ENCODE assay signal across 1 cellular context in the genomic region with DNA sequence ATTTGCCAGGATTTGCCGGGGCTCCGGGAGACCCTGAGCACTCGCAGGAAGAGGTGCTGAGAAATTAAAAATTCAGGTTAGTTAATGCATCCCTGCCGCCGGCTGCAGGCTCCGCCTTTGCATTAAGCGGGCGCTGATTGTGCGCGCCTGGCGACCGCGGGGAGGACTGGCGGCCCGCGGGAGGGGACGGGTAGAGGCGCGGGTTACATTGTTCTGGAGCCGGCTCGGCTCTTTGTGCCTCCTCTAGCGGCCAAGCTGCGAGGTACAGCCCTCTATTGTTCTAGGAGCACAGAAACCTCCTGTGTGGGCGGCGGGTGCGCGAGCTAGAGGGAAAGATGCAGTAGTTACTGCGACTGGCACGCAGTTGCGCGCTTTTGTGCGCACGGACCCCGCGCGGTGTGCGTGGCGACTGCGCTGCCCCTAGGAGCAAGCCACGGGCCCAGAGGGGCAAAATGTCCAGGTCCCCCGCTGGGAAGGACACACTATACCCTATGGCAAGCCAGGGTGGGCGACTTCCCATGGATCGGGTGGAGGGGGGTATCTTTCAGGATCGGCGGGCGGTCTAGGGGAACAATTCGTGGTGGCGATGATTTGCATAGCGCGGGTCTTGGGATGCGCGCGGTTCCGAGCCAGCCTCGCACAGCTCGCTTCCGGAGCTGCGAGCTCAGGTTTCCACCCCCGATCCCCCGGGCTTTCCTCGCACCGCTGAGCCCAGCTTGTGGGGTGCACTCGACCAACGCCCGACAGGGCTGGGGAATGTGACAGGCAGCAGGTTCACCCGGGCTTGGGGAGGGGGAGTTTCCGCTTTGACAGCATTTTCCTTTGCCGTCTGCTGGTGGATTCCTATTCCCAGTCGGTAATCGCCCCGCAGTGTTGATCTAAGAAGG.
TF ChIP-seq lines count a peak whose summit lies in the region.

No MANE protein-coding gene starts in this region.

TF ChIP-seq in HEK293, 187 proteins besides CTCF, POLR2A, EP300 and RAD21 (continued from another document):
- TF ChIP-seq HIC1 (tag by site-specific recombination; IDR thresholded peaks at IDR 0.05) = 0 out of 2 replicates have a peak, but pooled peaks have one; percentile 23
- TF ChIP-seq ZBTB17 (tag by site-specific recombination; IDR thresholded peaks at IDR 0.05) = peak; percentile 72
- peak; percentile 45; the same call in 1 of the 2 replicates for TF ChIP-seq SP7 (tag by site-specific recombination; IDR thresholded peaks at IDR 0.05)
- TF ChIP-seq ZNF501 (tag by site-specific recombination; IDR thresholded peaks at IDR 0.05) = peak; percentile 61; the same call in 1 of the 2 replicates
- TF ChIP-seq ZNF585B (tag by site-specific recombination; IDR thresholded peaks at IDR 0.05) = peak; percentile 48
- TF ChIP-seq ZNF335 (tag by site-specific recombination; conservative IDR thresholded peaks at IDR 0.05) = peak; percentile 65
- TF ChIP-seq FEZF1 (tag by site-specific recombination; IDR thresholded peaks at IDR 0.05) = no peak
- peak; percentile 28; the same call in 1 of the 2 replicates for TF ChIP-seq ZNF2 (tag by site-specific recombination; IDR thresholded peaks at IDR 0.05)
- TF ChIP-seq GLIS1 (tag by site-specific recombination; IDR thresholded peaks at IDR 0.05) = peak; percentile 74
- TF ChIP-seq KLF8 (tag by site-specific recombination; IDR thresholded peaks at IDR 0.05) = no peak
- TF ChIP-seq EGR2 (tag by site-specific recombination; IDR thresholded peaks at IDR 0.05; ENCODE audit: low read depth) = peak; percentile 53
- no peak for TF ChIP-seq ZNF16 (tag by site-specific recombination; IDR thresholded peaks at IDR 0.05; ENCODE audit: low read depth)
- peak; percentile 39 for TF ChIP-seq SP2 (tag by site-specific recombination; IDR thresholded peaks at IDR 0.05)
- TF ChIP-seq, protein P1, sequence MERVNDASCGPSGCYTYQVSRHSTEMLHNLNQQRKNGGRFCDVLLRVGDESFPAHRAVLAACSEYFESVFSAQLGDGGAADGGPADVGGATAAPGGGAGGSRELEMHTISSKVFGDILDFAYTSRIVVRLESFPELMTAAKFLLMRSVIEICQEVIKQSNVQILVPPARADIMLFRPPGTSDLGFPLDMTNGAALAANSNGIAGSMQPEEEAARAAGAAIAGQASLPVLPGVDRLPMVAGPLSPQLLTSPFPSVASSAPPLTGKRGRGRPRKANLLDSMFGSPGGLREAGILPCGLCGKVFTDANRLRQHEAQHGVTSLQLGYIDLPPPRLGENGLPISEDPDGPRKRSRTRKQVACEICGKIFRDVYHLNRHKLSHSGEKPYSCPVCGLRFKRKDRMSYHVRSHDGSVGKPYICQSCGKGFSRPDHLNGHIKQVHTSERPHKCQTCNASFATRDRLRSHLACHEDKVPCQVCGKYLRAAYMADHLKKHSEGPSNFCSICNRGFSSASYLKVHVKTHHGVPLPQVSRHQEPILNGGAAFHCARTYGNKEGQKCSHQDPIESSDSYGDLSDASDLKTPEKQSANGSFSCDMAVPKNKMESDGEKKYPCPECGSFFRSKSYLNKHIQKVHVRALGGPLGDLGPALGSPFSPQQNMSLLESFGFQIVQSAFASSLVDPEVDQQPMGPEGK (tag by site-specific recombination; IDR thresholded peaks at IDR 0.05) = peak; percentile 40
- peak; percentile 39; the same call in 1 of the 2 replicates for TF ChIP-seq ZBTB8A (tag by site-specific recombination; IDR thresholded peaks at IDR 0.05)
- peak; percentile 59 for TF ChIP-seq ZNF398 (tag by site-specific recombination; IDR thresholded peaks at IDR 0.05)
- no peak for TF ChIP-seq ZNF223 (tag by site-specific recombination; IDR thresholded peaks at IDR 0.05)
- TF ChIP-seq, protein P2, sequence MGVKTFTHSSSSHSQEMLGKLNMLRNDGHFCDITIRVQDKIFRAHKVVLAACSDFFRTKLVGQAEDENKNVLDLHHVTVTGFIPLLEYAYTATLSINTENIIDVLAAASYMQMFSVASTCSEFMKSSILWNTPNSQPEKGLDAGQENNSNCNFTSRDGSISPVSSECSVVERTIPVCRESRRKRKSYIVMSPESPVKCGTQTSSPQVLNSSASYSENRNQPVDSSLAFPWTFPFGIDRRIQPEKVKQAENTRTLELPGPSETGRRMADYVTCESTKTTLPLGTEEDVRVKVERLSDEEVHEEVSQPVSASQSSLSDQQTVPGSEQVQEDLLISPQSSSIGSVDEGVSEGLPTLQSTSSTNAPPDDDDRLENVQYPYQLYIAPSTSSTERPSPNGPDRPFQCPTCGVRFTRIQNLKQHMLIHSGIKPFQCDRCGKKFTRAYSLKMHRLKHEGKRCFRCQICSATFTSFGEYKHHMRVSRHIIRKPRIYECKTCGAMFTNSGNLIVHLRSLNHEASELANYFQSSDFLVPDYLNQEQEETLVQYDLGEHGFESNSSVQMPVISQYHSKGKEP (tag by site-specific recombination; IDR thresholded peaks at IDR 0.05) = peak; percentile 57; the same call in 1 of the 2 replicates
- TF ChIP-seq ZFHX2 (tag by site-specific recombination; conservative IDR thresholded peaks at IDR 0.05) = peak; percentile 82
- TF ChIP-seq ZBTB20 (tag by site-specific recombination; IDR thresholded peaks at IDR 0.05) = peak; percentile 66
- peak; percentile 90 for TF ChIP-seq ZBTB26 (tag by site-specific recombination; optimal IDR thresholded peaks at IDR 0.05)
- no peak for TF ChIP-seq ZNF202 (tag by site-specific recombination; IDR thresholded peaks at IDR 0.05; ENCODE audit: borderline replicate concordance)
